ENCODE assay signal across 5 cellular contexts in genomic region chr9:94564279-94564678, GRCh38. TPM values are rescaled to one million over a fixed set of nuclear protein-coding genes. Genes with fewer than 3 reads are reported as not detected.
"Had no signal": no experiment of that assay in that cellular context is flagged by ENCODE, and none has a peak within 500 bp of the region (broad histone marks: within the 10 kb centered on the region; RNA-seq: fewer than 3 reads in every experiment).

No MANE protein-coding gene starts in this region.

RNA-seq across cellular contexts. Expression of gene PCAT7, which starts 9.4 kb away (rescaled TPM):
- total RNA-seq: IMR-90 had no signal
- polyA plus RNA-seq: IgD-negative memory B cell, IMR-90 had no signal

RNA-seq across cellular contexts. Expression of gene FBP2, which starts 29.3 kb away (rescaled TPM):
- total RNA-seq: HepG2, HT-29, HT1080, IMR-90 had no signal
- polyA plus RNA-seq: HepG2, IgD-negative memory B cell, IMR-90 had no signal
